In the genomic region with DNA sequence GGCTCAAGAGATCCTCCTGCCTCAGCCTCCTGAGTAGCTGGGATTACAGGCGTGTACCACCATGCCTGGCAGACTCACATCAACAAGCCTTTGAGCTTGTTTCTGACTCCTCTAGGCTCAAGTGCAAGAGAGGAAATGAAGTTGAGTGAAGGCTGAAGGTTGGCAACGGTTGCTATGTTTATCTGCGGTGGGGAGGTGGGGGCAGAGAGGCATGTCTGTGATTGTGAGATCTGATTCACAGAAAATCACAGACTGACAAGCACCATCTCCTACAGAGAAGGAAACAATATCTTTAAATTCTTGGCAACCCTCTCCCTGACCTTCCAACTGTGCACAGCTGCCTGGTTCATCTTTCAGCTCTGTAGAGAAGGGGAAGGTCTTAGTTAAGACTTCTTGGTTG, we compare ENCODE assay signal across 8 cellular contexts. TPM values are rescaled to one million over a fixed set of nuclear protein-coding genes. Genes with fewer than 3 reads are reported as not detected.
DNase-seq lines count a peak whose midpoint lies in the region; ATAC-seq and TF ChIP-seq lines count a peak whose summit lies in the region.

No MANE protein-coding gene starts in this region.

- ATAC-seq in GM21515 (IDR thresholded peaks at IDR 0.05; ENCODE audit: unreplicated experiment) = peak; percentile 75
- ATAC-seq in activated CD8-positive, alpha-beta T cell treated with anti-CD3 and anti-CD28 coated beads, Interleukin-2, amount 10 ng/mL, durations not matched to agents 7 days and 5 days = peak; percentile 96
- ATAC-seq in left ventricle myocardium superior = peak; percentile 13

- H3K9ac ChIP-seq in MM.1S (ENCODE audit: low read length) = no peak overlapping the region

- intact Hi-C loops in left ventricle myocardium superior (cut with micrococcal nuclease) = no loop called here

- H3K9me3 Mint-ChIP-seq in activated CD8-positive, alpha-beta T cell treated with anti-CD3 and anti-CD28 coated beads, Interleukin-2, amount 10 ng/mL, durations not matched to agents 7 days and 5 days (ENCODE audit: insufficient read depth) = no peaks in the 10 kb centered on the region

- no peaks in the 10 kb centered on the region for H3K79me2 ChIP-seq in MM.1S (ENCODE audit: low read length)

- POLR2A ChIA-PET in activated CD8-positive, alpha-beta T cell treated with anti-CD3 and anti-CD28 coated beads, Interleukin-2, amount 10 ng/mL, durations not matched to agents 7 days and 5 days (lab: Charles Lee) = interaction anchor here (0.5 to 2.5 kb wide), 11 partner anchors 8 to 185 kb away, joined by 3 to 26 read pairs (median 4); a partner anchor contains a TSS

- no peaks in the 10 kb centered on the region for H3K36me3 ChIP-seq in MM.1S (replicated peaks; ENCODE audit: insufficient read depth, low read length)

- H3K36me3 Mint-ChIP-seq in activated CD8-positive, alpha-beta T cell treated with anti-CD3 and anti-CD28 coated beads, Interleukin-2, amount 10 ng/mL, durations not matched to agents 7 days and 5 days (ENCODE audit: low read depth) = peaks cover 2% of the 10 kb centered on the region

- no peaks in the 10 kb centered on the region for H3K27me3 ChIP-seq in MM.1S (replicated peaks; ENCODE audit: insufficient read depth, low read length)

- H3K9me2 ChIP-seq in MM.1S (replicated peaks; ENCODE audit: insufficient read depth, low read length) = no peaks in the 10 kb centered on the region

- no peaks in the 10 kb centered on the region for H3K4me1 ChIP-seq in MM.1S (ENCODE audit: low read length)

- CTCF ChIA-PET in activated CD8-positive, alpha-beta T cell treated with anti-CD3 and anti-CD28 coated beads, Interleukin-2, amount 10 ng/mL, durations not matched to agents 7 days and 5 days (lab: Charles Lee) = interaction anchor here (0.6 to 5.3 kb wide), 18 partner anchors 9 to 189 kb away, joined by 3 to 59 read pairs (median 4); a partner anchor contains a TSS

- H3F3A ChIP-seq in MM.1S (ENCODE audit: insufficient read depth, low read length) = no peaks in the 10 kb centered on the region

- peaks cover 37% of the 10 kb centered on the region for H3K4me1 Mint-ChIP-seq in activated CD8-positive, alpha-beta T cell treated with anti-CD3 and anti-CD28 coated beads, Interleukin-2, amount 10 ng/mL, durations not matched to agents 7 days and 5 days (ENCODE audit: low read depth)

- no peak for TF ChIP-seq CTCF in MM.1S (IDR thresholded peaks at IDR 0.05; ENCODE audit: low read length)

- peak overlapping the region; percentile 48 for H3K4me3 Mint-ChIP-seq in activated CD8-positive, alpha-beta T cell treated with anti-CD3 and anti-CD28 coated beads, Interleukin-2, amount 10 ng/mL, durations not matched to agents 7 days and 5 days

- no peaks in the 10 kb centered on the region for H4K20me1 ChIP-seq in MM.1S (ENCODE audit: insufficient read depth, low read length)

- in situ Hi-C loops in Caki2 (cut with HindIII; ENCODE audit: low pct_unique_long_range_greater_than_20kb, low sequenced_read_pairs) = no loop called here

- H2AFZ ChIP-seq in MM.1S (ENCODE audit: low read length) = no peak overlapping the region

- no peaks in the 10 kb centered on the region for H3K9me3 ChIP-seq in MM.1S (replicated peaks; ENCODE audit: insufficient read depth, low read length)

- no peak overlapping the region for H3K4me3 ChIP-seq in MM.1S (ENCODE audit: low read length)

- no peak overlapping the region for H3K4me2 ChIP-seq in MM.1S (ENCODE audit: low read depth, low read length)

- no peaks in the 10 kb centered on the region for H3K27me3 Mint-ChIP-seq in activated CD8-positive, alpha-beta T cell treated with anti-CD3 and anti-CD28 coated beads, Interleukin-2, amount 10 ng/mL, durations not matched to agents 7 days and 5 days (ENCODE audit: low read depth)

- DNase-seq in Caki2 (ENCODE audit: low read depth) = peak; percentile 64
- DNase-seq in MM.1S = peak; percentile 26
- DNase-seq in activated CD8-positive, alpha-beta T cell treated with anti-CD3 and anti-CD28 coated beads, Interleukin-2, amount 10 ng/mL, durations not matched to agents 7 days and 5 days = peak; percentile 93
- no peak for DNase-seq in left ventricle myocardium superior
- peak; percentile 66 to 68 for DNase-seq in stimulated activated CD8-positive, alpha-beta memory T cell treated with anti-CD3 and anti-CD28 coated beads, Interleukin-4, amount 100 ng/mL, for 4 hours (ENCODE audit: low read depth in 2 of 2, low spot score in 1 of 2)
- no peak for DNase-seq in NCI-H748 (lab: John Stamatoyannopoulos, UW; ENCODE audit: unreplicated experiment)
- DNase-seq in NCI-H1694 (lab: John Stamatoyannopoulos, UW) = no peak

- H3K27ac Mint-ChIP-seq in activated CD8-positive, alpha-beta T cell treated with anti-CD3 and anti-CD28 coated beads, Interleukin-2, amount 10 ng/mL, durations not matched to agents 7 days and 5 days = peak overlapping the region; percentile 94

- H3K27ac ChIP-seq in MM.1S (ENCODE audit: low read length) = no peak overlapping the region

RNA-seq across cellular contexts. Expression of a gene that starts 22.1 kb away (rescaled TPM):
- not detected in 2 replicates for total RNA-seq in Caki2 (2014; rRNA removed; shearing (Covaris generic); ENCODE audit: low replicate concordance)
- total RNA-seq in activated CD8-positive, alpha-beta T cell treated with anti-CD3 and anti-CD28 coated beads, Interleukin-2, amount 10 ng/mL, durations not matched to agents 7 days and 5 days = 10 to 100 TPM in 1 of 2 experiments, 1 to 10 TPM in 1; 8.0 to 10.6 TPM
- 5.3 TPM for total RNA-seq in left ventricle myocardium superior

Comparison
In these comparisons a context has a peak if more than half of its experiments do, and no peak if none do; other contexts are left out.
1. DNase-seq: peak in Caki2 (single experiment), MM.1S (single experiment), activated CD8-positive, alpha-beta T cell treated with anti-CD3 and anti-CD28 coated beads, Interleukin-2, amount 10 ng/mL, durations not matched to agents 7 days and 5 days (single experiment) and stimulated activated CD8-positive, alpha-beta memory T cell treated with anti-CD3 and anti-CD28 coated beads, Interleukin-4, amount 100 ng/mL, for 4 hours (2 of 2); none in left ventricle myocardium superior (single experiment), NCI-H748 (single experiment) and NCI-H1694 (single experiment).
2. ATAC-seq: peak in every context shown above with its lines; median percentile 96 in activated CD8-positive, alpha-beta T cell treated with anti-CD3 and anti-CD28 coated beads, Interleukin-2, amount 10 ng/mL, durations not matched to agents 7 days and 5 days; 75 in GM21515; 13 in left ventricle myocardium superior.